In the genomic region with DNA sequence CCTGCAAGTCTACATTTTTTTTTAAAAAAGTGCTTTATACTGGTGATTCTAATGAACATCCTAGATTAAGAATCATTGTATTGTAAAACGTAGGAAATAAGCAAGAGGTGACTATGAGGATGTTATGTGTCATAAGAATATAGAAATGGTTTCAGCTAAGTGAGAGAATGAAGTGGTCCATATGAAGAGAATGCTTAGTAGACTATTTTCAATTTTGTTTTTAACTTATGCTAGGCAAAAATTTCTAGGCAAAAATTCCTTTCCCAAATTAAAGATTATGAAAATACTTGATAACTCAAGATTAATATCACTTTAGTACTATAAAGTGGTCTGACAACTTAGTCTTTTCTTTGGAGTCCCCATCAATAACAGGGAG, we compare ENCODE assay signal across 8 cellular contexts. TPM values are rescaled to one million over a fixed set of nuclear protein-coding genes. Genes with fewer than 3 reads are reported as not detected.
DNase-seq lines count a peak whose midpoint lies in the region; ATAC-seq and TF ChIP-seq lines count a peak whose summit lies in the region.

No MANE protein-coding gene starts in this region.

- TF ChIP-seq POLR2A in suprapubic skin (IDR thresholded peaks at IDR 0.05) = no peak

- H3K4me1 Mint-ChIP-seq in activated CD4-positive, alpha-beta T cell treated with anti-CD3 and anti-CD28 coated beads, Interleukin-2, amount 10 ng/mL, durations not matched to agents 24 days and 14 days = peaks cover 13% of the 10 kb centered on the region

- TF ChIP-seq CTCF in kidney epithelial cell (IDR thresholded peaks at IDR 0.05; ENCODE audit: insufficient read depth, low read length, poor library complexity, severe bottlenecking) (no peak), suprapubic skin (IDR thresholded peaks at IDR 0.05) (no peak)

- ATAC-seq in GM21717 (IDR thresholded peaks at IDR 0.05; ENCODE audit: unreplicated experiment) = no peak

- peaks cover 6% of the 10 kb centered on the region for H3K9me3 Mint-ChIP-seq in activated CD4-positive, alpha-beta T cell treated with anti-CD3 and anti-CD28 coated beads, Interleukin-2, amount 10 ng/mL, durations not matched to agents 24 days and 14 days

- H3K4me1 ChIP-seq in adipocyte (ENCODE audit: control insufficient read depth, insufficient read depth, low read length) = no peaks in the 10 kb centered on the region
- H3K4me1 ChIP-seq in suprapubic skin = no peaks in the 10 kb centered on the region

- peak overlapping the region; percentile 82 for H3K9ac ChIP-seq in adipocyte (ENCODE audit: low read length)

- no peak for TF ChIP-seq EP300 in suprapubic skin (IDR thresholded peaks at IDR 0.05)

- peak overlapping the region; percentile 85 for H3K27ac ChIP-seq in suprapubic skin

- H3K27ac Mint-ChIP-seq in activated CD4-positive, alpha-beta T cell treated with anti-CD3 and anti-CD28 coated beads, Interleukin-2, amount 10 ng/mL, durations not matched to agents 24 days and 14 days = peak overlapping the region; percentile 83

- WGBS in suprapubic skin = 45% methylated on average over 1 of the region's 1 CpG

- peaks cover 3% of the 10 kb centered on the region for H3K27me3 ChIP-seq in adipocyte (replicated peaks; ENCODE audit: control insufficient read depth, insufficient read depth, low read length)
- no peaks in the 10 kb centered on the region for H3K27me3 ChIP-seq in kidney epithelial cell (ENCODE audit: control insufficient read depth, insufficient read depth, low read length)
- no peaks in the 10 kb centered on the region for H3K27me3 ChIP-seq in suprapubic skin

- peak overlapping the region; percentile 79 for H3K4me3 Mint-ChIP-seq in activated CD4-positive, alpha-beta T cell treated with anti-CD3 and anti-CD28 coated beads, Interleukin-2, amount 10 ng/mL, durations not matched to agents 24 days and 14 days

- intact Hi-C loops in activated CD4-positive, alpha-beta T cell treated with anti-CD3 and anti-CD28 coated beads, Interleukin-2, amount 10 ng/mL, durations not matched to agents 24 days and 14 days (cut with micrococcal nuclease) = loop anchor here (5.0 kb wide), 1 partner anchor 131 kb away; no protein-coding TSS in a partner anchor
- intact Hi-C loops in head of caudate nucleus (cut with DNase I) = no loop called here

- H3K9me3 ChIP-seq in adipocyte (ENCODE audit: control insufficient read depth, low read length) = no peaks in the 10 kb centered on the region
- H3K9me3 ChIP-seq in suprapubic skin = no peaks in the 10 kb centered on the region

- H3K4me3 ChIP-seq in adipocyte (ENCODE audit: low read length) = peak overlapping the region; percentile 83
- peak overlapping the region; percentile 73 for H3K4me3 ChIP-seq in kidney epithelial cell (ENCODE audit: low read depth, low read length)
- H3K4me3 ChIP-seq in suprapubic skin = peak overlapping the region; percentile 74

- no peaks in the 10 kb centered on the region for H3K27me3 Mint-ChIP-seq in activated CD4-positive, alpha-beta T cell treated with anti-CD3 and anti-CD28 coated beads, Interleukin-2, amount 10 ng/mL, durations not matched to agents 24 days and 14 days

- H3K36me3 Mint-ChIP-seq in activated CD4-positive, alpha-beta T cell treated with anti-CD3 and anti-CD28 coated beads, Interleukin-2, amount 10 ng/mL, durations not matched to agents 24 days and 14 days (ENCODE audit: low read depth) = peaks cover 8% of the 10 kb centered on the region

- DNase-seq in activated CD4-positive, alpha-beta T cell treated with anti-CD3 and anti-CD28 coated beads, Interleukin-2, amount 10 ng/mL, durations not matched to agents 24 days and 14 days = no peak
- DNase-seq in activated CD4-positive, alpha-beta T cell treated with anti-CD3 and anti-CD28 coated beads, Interleukin-2, amount 50 U/mL, for 1 hour = no peak
- DNase-seq in adipocyte (ENCODE audit: low read depth) (no peak), kidney epithelial cell (ENCODE audit: low read depth) (no peak), suprapubic skin (ENCODE audit: low spot score in 2 of 2) (no peak), head of caudate nucleus (no peak), GM19240 (ENCODE audit: insufficient read length, low spot score) (no peak)

- H3K36me3 ChIP-seq in adipocyte (ENCODE audit: control insufficient read depth, insufficient read depth, low read length, severe bottlenecking) (no peaks in the 10 kb centered on the region), kidney epithelial cell (ENCODE audit: control insufficient read depth, insufficient read depth, low read length) (no peaks in the 10 kb centered on the region), suprapubic skin (no peaks in the 10 kb centered on the region)

RNA-seq across cellular contexts. Expression of gene DYNLT3, which starts 0.8 kb away (rescaled TPM):
- 13.3 and 14.5 TPM in 2 replicates for total RNA-seq in activated CD4-positive, alpha-beta T cell treated with anti-CD3 and anti-CD28 coated beads, Interleukin-2, amount 10 ng/mL, durations not matched to agents 24 days and 14 days
- total RNA-seq in kidney epithelial cell (28.2 and 35.6 TPM in 2 replicates), suprapubic skin (10 to 100 TPM; 10.5 to 16.9 (median 11.1) TPM)
